22 cellular contexts compared by ENCODE assay signal in the genomic region with DNA sequence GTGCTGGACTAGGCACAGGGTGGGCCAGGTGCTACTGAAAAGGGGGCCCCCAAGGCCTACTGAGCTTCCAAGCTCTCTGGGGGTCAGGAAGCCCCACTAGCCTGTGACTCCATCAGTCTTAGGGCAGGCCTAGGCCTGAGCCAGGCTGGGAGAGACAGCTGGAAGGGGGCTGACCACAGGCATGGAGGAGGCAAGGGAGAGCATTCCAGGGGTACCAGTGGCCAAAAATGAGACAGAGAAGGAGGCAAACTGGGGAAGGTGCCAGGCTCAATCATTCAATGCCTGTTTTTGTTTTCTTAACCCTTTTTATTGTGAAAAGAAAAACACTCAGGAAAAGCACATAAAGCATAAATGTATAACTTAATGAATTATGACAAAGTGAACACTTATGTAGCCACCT. TPM values are rescaled to one million over a fixed set of nuclear protein-coding genes. Genes with fewer than 3 reads are reported as not detected.
DNase-seq lines count a peak whose midpoint lies in the region; ATAC-seq, FAIRE-seq and TF ChIP-seq lines count a peak whose summit lies in the region.
"Had no signal": no experiment of that assay in that cellular context is flagged by ENCODE, and none has a peak within 500 bp of the region (broad histone marks: within the 10 kb centered on the region; RNA-seq: fewer than 3 reads in every experiment).

No MANE protein-coding gene starts in this region.

- H3K36me3 ChIP-seq in H1 (ENCODE audit: control insufficient read depth in 2 of 4, insufficient read depth in 4 of 4, low read length in 3 of 4) = no peaks in the 10 kb centered on the region
- H3K36me3 ChIP-seq in thymus (ENCODE audit: control insufficient read depth, insufficient read depth) = no peaks in the 10 kb centered on the region
- H3K36me3 ChIP-seq: right lobe of liver, SJSA1, stomach had no signal

- no peak for TF ChIP-seq POLR2A in H1 (IDR thresholded peaks at IDR 0.05; ENCODE audit: control extremely low read depth in 1 of 2, low read depth in 2 of 2, low read length in 2 of 2)

- no peaks in the 10 kb centered on the region for H3K79me2 ChIP-seq in H1 (ENCODE audit: control insufficient read depth in 1 of 2, insufficient read depth in 2 of 2, low read length in 2 of 2)

- no peak overlapping the region for H3K4me3 Mint-ChIP-seq in activated naive CD4-positive, alpha-beta T cell treated with anti-CD3 and anti-CD28 coated beads, Interleukin-2, amount 50 U/mL, for 24 hours
- H3K4me3 Mint-ChIP-seq: GM23338 had no signal

- H3K27me3 Mint-ChIP-seq in activated naive CD4-positive, alpha-beta T cell treated with anti-CD3 and anti-CD28 coated beads, Interleukin-2, amount 50 U/mL, for 24 hours = no peaks in the 10 kb centered on the region

- H2BK20ac ChIP-seq in H1 (ENCODE audit: low read length) = no peak overlapping the region

- H3K27ac Mint-ChIP-seq in activated naive CD4-positive, alpha-beta T cell treated with anti-CD3 and anti-CD28 coated beads, Interleukin-2, amount 50 U/mL, for 24 hours = peak overlapping the region; percentile 17
- H3K27ac Mint-ChIP-seq: GM23338 had no signal

- DNase-seq in activated naive CD4-positive, alpha-beta T cell treated with Interleukin-2 at 50 U/mL for 16 hours = no peak
- DNase-seq in LHCN-M2 (ENCODE audit: low read depth) (peak; percentile 81), H1 (ENCODE audit: low read depth in 1 of 2, low spot score in 2 of 2) (no peak), dermis blood vessel endothelial cell (no peak)
- DNase-seq: activated CD4-positive, alpha-beta T cell treated with anti-CD3 and anti-CD28 coated beads, Interleukin-2, amount 50 U/mL, for 1 hour; activated T-cell treated with anti-CD3 and anti-CD28 coated beads, Interleukin-2, amount 50 U/mL, for 1 hour; amygdala; GF-D8; left cardiac atrium; mucosa of descending colon; NCI-H2107; occipital lobe; stomach had no signal

- H3K18ac ChIP-seq in H1 (ENCODE audit: extremely low read depth, low read length) = peak overlapping the region; percentile 4; the same call in 1 of the 2 replicates

- H2BK12ac ChIP-seq in H1 (ENCODE audit: low read depth, low read length) = no peak overlapping the region

- H3K9me3 ChIP-seq in H1 (ENCODE audit: insufficient read depth in 2 of 2, low read depth in 1 of 2, low read length in 1 of 2) (no peaks in the 10 kb centered on the region), thymus (ENCODE audit: control insufficient read depth) (no peaks in the 10 kb centered on the region)
- H3K9me3 ChIP-seq: mucosa of descending colon, right lobe of liver, SJSA1, stomach had no signal

- no peak overlapping the region for H3K14ac ChIP-seq in H1 (ENCODE audit: insufficient read length)

- no peaks in the 10 kb centered on the region for H3K79me1 ChIP-seq in H1 (ENCODE audit: low read depth, low read length)

- no peak overlapping the region for H3K9ac ChIP-seq in H1 (replicated peaks in 1 of 4; ENCODE audit: extremely low read depth in 1 of 4, low read depth in 3 of 4, low read length in 3 of 4)

- CTCF ChIA-PET in H1 (lab: Charles Lee; ENCODE audit: partially characterized antibody) = interaction anchor here (1.1 to 3.3 kb wide), 3 partner anchors 10 to 48 kb away, joined by 3 to 18 read pairs (median 4); no protein-coding TSS in a partner anchor

- no peak for TF ChIP-seq RAD21 in H1 (IDR thresholded peaks at IDR 0.05 in 1 of 2, conservative IDR thresholded peaks at IDR 0.05 in 1 of 2; ENCODE audit: low read depth in 2 of 2, low read length in 2 of 2)

- H3K56ac ChIP-seq in H1 (replicated peaks; ENCODE audit: insufficient read length, low read depth, low read length) = no peak overlapping the region

- no peak overlapping the region for H2BK15ac ChIP-seq in H1 (ENCODE audit: low read length)

- no peaks in the 10 kb centered on the region for H3K23me2 ChIP-seq in H1 (ENCODE audit: low read depth, low read length)

- no peak overlapping the region for H3K4me2 ChIP-seq in H1 (ENCODE audit: insufficient read depth in 1 of 2, low read depth in 2 of 2, low read length in 2 of 2)
- H3K4me2 ChIP-seq: GM23338 had no signal

- peaks cover 85% of the 10 kb centered on the region for H3K4me1 Mint-ChIP-seq in activated naive CD4-positive, alpha-beta T cell treated with anti-CD3 and anti-CD28 coated beads, Interleukin-2, amount 50 U/mL, for 24 hours

- H4K8ac ChIP-seq in H1 (ENCODE audit: extremely low read depth, insufficient read depth, low read length) = no peak overlapping the region

- H4K5ac ChIP-seq in H1 (ENCODE audit: insufficient read length, low read depth, low read length) = no peak overlapping the region

- H4K20me1 ChIP-seq in H1 (replicated peaks in 1 of 2; ENCODE audit: control insufficient read depth in 1 of 2, insufficient read depth in 2 of 2, low read length in 2 of 2) = peaks cover 0 to 2% of the 10 kb centered on the region in 2 experiments

- H3K27ac ChIP-seq in H1 (ENCODE audit: low read depth, low read length) (no peak overlapping the region), thymus (ENCODE audit: low read depth) (peak overlapping the region; percentile 80)
- H3K27ac ChIP-seq: right lobe of liver, SJSA1, stomach had no signal

- H3K4me3 ChIP-seq in H1 (ENCODE audit: extremely low read depth in 1 of 4, insufficient read depth in 2 of 4, low read depth in 3 of 4, low read length in 4 of 4) = no peak overlapping the region
- no peak overlapping the region for H3K4me3 ChIP-seq in thymus (ENCODE audit: low read length)
- H3K4me3 ChIP-seq: GM23338, mucosa of descending colon, right lobe of liver, SJSA1, stomach had no signal

- H2AFZ ChIP-seq in H1 (ENCODE audit: low read length) = no peak overlapping the region

- H3K36me3 Mint-ChIP-seq in activated naive CD4-positive, alpha-beta T cell treated with anti-CD3 and anti-CD28 coated beads, Interleukin-2, amount 50 U/mL, for 24 hours = peaks cover 3% of the 10 kb centered on the region

- peak overlapping the region; percentile 86; the same call in 1 of the 2 replicates for H2BK5ac ChIP-seq in H1 (ENCODE audit: low read depth, low read length)

- H3K4ac ChIP-seq in H1 (replicated peaks; ENCODE audit: insufficient read length, low read depth, low read length) = no peak overlapping the region

- H2BK120ac ChIP-seq in H1 (replicated peaks; ENCODE audit: low read depth, low read length) = no peak overlapping the region

- POLR2A ChIA-PET in H1 (lab: Charles Lee; ENCODE audit: partially characterized antibody) = interaction anchor here (1.2 kb wide), 1 partner anchor 13 kb away, joined by 3 read pairs; no protein-coding TSS in a partner anchor

- H3K27me3 ChIP-seq in H1 (replicated peaks in 1 of 4; ENCODE audit: control insufficient read depth in 3 of 4, extremely low read depth in 1 of 4, insufficient read depth in 3 of 4, low read length in 3 of 4) = peaks cover 0 to 2% (median 0%) of the 10 kb centered on the region in 4 experiments; a peak in 1 of 7 replicates
- H3K27me3 ChIP-seq in thymus (ENCODE audit: control insufficient read depth, insufficient read depth) = no peaks in the 10 kb centered on the region
- H3K27me3 ChIP-seq: right lobe of liver, SJSA1, stomach had no signal

- H3K23ac ChIP-seq in H1 (ENCODE audit: insufficient read length) = no peak overlapping the region

- no peaks in the 10 kb centered on the region for H3K9me3 Mint-ChIP-seq in activated naive CD4-positive, alpha-beta T cell treated with anti-CD3 and anti-CD28 coated beads, Interleukin-2, amount 50 U/mL, for 24 hours
- H3K9me3 Mint-ChIP-seq: GM23338 had no signal

- no peak overlapping the region for H2AK5ac ChIP-seq in H1 (ENCODE audit: low read depth, low read length)

- peak overlapping the region; percentile 80 for H4K91ac ChIP-seq in H1 (replicated peaks; ENCODE audit: insufficient read length, low read length)

- FAIRE-seq in H1 (lab: Jason Lieb, UNC) = no peak
- FAIRE-seq: endometrium, frontal cortex had no signal

- TF ChIP-seq CTCF in H1 (IDR thresholded peaks at IDR 0.05; ENCODE audit: control extremely low read depth in 1 of 3, insufficient read depth in 1 of 3, low read depth in 1 of 3, low read length in 3 of 3) = no peak

- H3K4me1 ChIP-seq in H1 (replicated peaks in 1 of 4; ENCODE audit: control insufficient read depth in 3 of 4, insufficient read depth in 4 of 4, low read length in 3 of 4) (peaks cover 0 to 6% (median 1%) of the 10 kb centered on the region in 4 experiments; a peak in 4 of 7 replicates), thymus (ENCODE audit: control insufficient read depth, insufficient read depth, low read length) (peaks cover 85% of the 10 kb centered on the region)
- H3K4me1 ChIP-seq: right lobe of liver had no signal

- TF ChIP-seq EP300 in H1 (IDR thresholded peaks at IDR 0.05; ENCODE audit: borderline replicate concordance in 1 of 2, low read depth in 2 of 2, low read length in 2 of 2) = no peak

- no peak for ATAC-seq in GM21526 (IDR thresholded peaks at IDR 0.05; ENCODE audit: low FRiP score, unreplicated experiment)
- ATAC-seq in HG03521 (IDR thresholded peaks at IDR 0.05; ENCODE audit: unreplicated experiment) = no peak
- ATAC-seq: left cardiac atrium, mucosa of descending colon, right lobe of liver had no signal

TF ChIP-seq in H1, 55 proteins besides CTCF, POLR2A, EP300 and RAD21 (continues in another document):
- TF ChIP-seq TCF12 (IDR thresholded peaks at IDR 0.05; ENCODE audit: low read depth, low read length) (no peak), POU5F1 (IDR thresholded peaks at IDR 0.05; ENCODE audit: low read depth, low read length) (no peak), EGR1 (IDR thresholded peaks at IDR 0.05; ENCODE audit: borderline replicate concordance, low read depth, low read length) (no peak), RXRA (IDR thresholded peaks at IDR 0.05; ENCODE audit: insufficient read depth, low read depth, low read length) (no peak), GABPA (IDR thresholded peaks at IDR 0.05; ENCODE audit: borderline replicate concordance, insufficient read depth, low read length) (no peak), CHD2 (IDR thresholded peaks at IDR 0.05; ENCODE audit: low read length) (no peak), NANOG (IDR thresholded peaks at IDR 0.05; ENCODE audit: insufficient read depth, low read depth, low read length, poor library complexity, severe bottlenecking) (no peak), SAP30 (IDR thresholded peaks at IDR 0.05; ENCODE audit: insufficient read depth, insufficient replicate concordance, low read length) (no peak), NRF1 (IDR thresholded peaks at IDR 0.05; ENCODE audit: low read depth, low read length) (no peak)

RNA-seq across cellular contexts. Expression of gene TCF7, which starts 26.2 kb away (rescaled TPM):
- total RNA-seq in LHCN-M2 (2014; rRNA removed) (0.19 and 0.40 TPM in 2 replicates), dermis blood vessel endothelial cell (0.19 and 0.34 TPM in 2 replicates)
- polyA plus RNA-seq in LHCN-M2 (2012) = 1.5 TPM
- total RNA-seq in H1 (2021; fragmentation: NEBNext Ultra II Directional; extraction: Animal tissue kit (Norgen Biotek cat#: 25700)) = 6.8 and 8.5 TPM in 2 replicates
- polyA plus RNA-seq in H1 (2011; rRNA removed) (4.7 and 5.7 TPM in 2 replicates), thymus (247 TPM)
- polyA plus RNA-seq in H1 (2011; cell fraction: cytosol; rRNA removed) = 4.2 TPM
- 10.6 TPM for polyA plus RNA-seq in H1 (2011; cell fraction: nucleus; rRNA removed)
- 6.8 to 10.4 TPM (median 8.2 TPM) in 4 replicates for polyA plus RNA-seq in H1 (2012, experiment 1 of 2)
- polyA plus RNA-seq in H1 (2012, experiment 2 of 2) = 4.8 TPM
- polyA plus RNA-seq in H1 (2013, experiment 1 of 2) = 6.7 TPM
- polyA plus RNA-seq in H1 (2013, experiment 2 of 2) = 7.1 TPM
- 8.4 and 9.1 TPM in 2 replicates for polyA minus RNA-seq in H1 (2011; rRNA and poly(A)+ RNA removed)
- 8.4 TPM for polyA minus RNA-seq in H1 (2011; cell fraction: cytosol; rRNA and poly(A)+ RNA removed)
- 21.1 TPM for polyA minus RNA-seq in H1 (2011; cell fraction: nucleus; rRNA and poly(A)+ RNA removed)
- total RNA-seq: occipital lobe had no signal
